Comparison of ENCODE assay signal across 14 cellular contexts in the genomic region with DNA sequence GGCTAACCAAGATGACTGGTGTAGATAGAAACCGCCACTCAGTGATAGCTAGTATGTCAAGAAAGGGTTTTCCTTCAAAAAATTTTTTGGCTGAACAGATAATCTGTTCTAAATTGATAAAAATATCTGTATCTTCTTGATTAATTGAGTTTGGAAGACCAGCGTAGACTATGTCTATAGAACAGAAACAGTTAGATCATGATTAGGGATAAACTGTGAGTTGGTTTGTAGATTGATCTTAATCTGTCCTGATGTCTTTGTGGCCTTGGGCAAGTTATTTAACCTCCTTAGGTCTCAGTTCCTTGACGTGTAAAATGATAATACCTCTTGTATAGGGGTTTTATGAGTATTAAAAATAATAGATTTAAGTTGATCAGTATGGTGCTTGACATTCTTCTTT. TPM values are rescaled to one million over a fixed set of nuclear protein-coding genes. Genes with fewer than 3 reads are reported as not detected.
DNase-seq lines count a peak whose midpoint lies in the region; ATAC-seq, FAIRE-seq and TF ChIP-seq lines count a peak whose summit lies in the region.
"Had no signal": no experiment of that assay in that cellular context is flagged by ENCODE, and none has a peak within 500 bp of the region (broad histone marks: within the 10 kb centered on the region; RNA-seq: fewer than 3 reads in every experiment).

No MANE protein-coding gene starts in this region.

- H3K36me3 Mint-ChIP-seq in HFFc6 (ENCODE audit: low read depth), result peaks cover 89% of the 10 kb centered on the region
- peaks cover 87% of the 10 kb centered on the region for H3K36me3 Mint-ChIP-seq in GM23338 (ENCODE audit: low read depth)

- intact Hi-C loops in GM12878 (cut with micrococcal nuclease; ENCODE audit: unreplicated experiment), result loop anchor here (5.0 kb wide), 1 partner anchor 203 kb away; no protein-coding TSS in a partner anchor

- H3K4me2 ChIP-seq in A549, result peak overlapping the region; percentile 90
- H3K4me2 ChIP-seq in GM12878 (ENCODE audit: control insufficient read depth, insufficient read depth), result peak overlapping the region; percentile 47; the same call in 1 of the 2 replicates
- peak overlapping the region; percentile 2 for H3K4me2 ChIP-seq in osteoblast (ENCODE audit: insufficient read depth, low read length)
- no peak overlapping the region for H3K4me2 ChIP-seq in GM23338

- peaks cover 47% of the 10 kb centered on the region for H3K4me1 ChIP-seq in A549
- H3K4me1 ChIP-seq in GM12878 (ENCODE audit: control insufficient read depth, insufficient read depth, low read length), result peaks cover 17% of the 10 kb centered on the region
- H3K4me1 ChIP-seq in osteoblast (ENCODE audit: insufficient read depth, low read length), result peaks cover 22% of the 10 kb centered on the region
- peaks cover 12% of the 10 kb centered on the region for H3K4me1 ChIP-seq in GM23338 (ENCODE audit: insufficient read depth)
- H3K4me1 ChIP-seq: BE2C had no signal

- SMC1A ChIA-PET in GM12878 (lab: Charles Lee; ENCODE audit: uncharacterized antibody, unreplicated experiment), result interaction anchor here (1.3 to 10.9 kb wide), 12 partner anchors 15 to 372 kb away, joined by 3 to 72 read pairs (median 19); no protein-coding TSS in a partner anchor

- H4K20me1 ChIP-seq in GM12878 (ENCODE audit: control insufficient read depth, insufficient read depth) (no peaks in the 10 kb centered on the region), osteoblast (ENCODE audit: insufficient read depth, low read length) (peaks cover 53% of the 10 kb centered on the region), GM23338 (replicated peaks; ENCODE audit: insufficient read depth) (peaks cover 38% of the 10 kb centered on the region)

- RAD21 ChIA-PET in GM12878 (lab: Charles Lee; ENCODE audit: unreplicated experiment), result interaction anchor here (1.2 to 5.1 kb wide), 5 partner anchors 24 to 206 kb away, joined by 3 to 44 read pairs (median 22); no protein-coding TSS in a partner anchor

- POLR2A ChIA-PET in A549 (lab: Yijun Ruan, JAX), result no interaction called here
- POLR2A ChIA-PET in GM12878 (lab: Charles Lee), result interaction anchor here (0.7 to 1.2 kb wide), 4 partner anchors 9 to 81 kb away, joined by 3 read pairs; no protein-coding TSS in a partner anchor

- H3K9me3 Mint-ChIP-seq in HFFc6 (peaks cover 24% of the 10 kb centered on the region), GM23338 (no peaks in the 10 kb centered on the region; the same call in 2 of the 3 replicates)

- ATAC-seq in A549, result no peak
- no peak for ATAC-seq in GM12878
- no peak for ATAC-seq in GM23338

- H3K27me3 Mint-ChIP-seq in HFFc6 (ENCODE audit: insufficient read depth) (peaks cover 63% of the 10 kb centered on the region), GM23338 (ENCODE audit: insufficient read depth, low read depth, poor library complexity) (peaks cover 4% of the 10 kb centered on the region)

- DNase-seq in A549 (ENCODE audit: low read depth in 1 of 2, low spot score in 1 of 2) (no peak), HFFc6 (no peak), GM12878 (ENCODE audit: low read depth, low spot score) (no peak), osteoblast (ENCODE audit: insufficient read length, low spot score, missing footprints) (no peak), globus pallidus (ENCODE audit: low spot score) (no peak), GM23338 (ENCODE audit: low spot score) (no peak), ureter (ENCODE audit: low spot score) (no peak), GM12891 (ENCODE audit: insufficient read length, low spot score) (no peak)
- DNase-seq: activated CD4-positive, alpha-beta T cell treated with anti-CD3 and anti-CD28 coated beads, Interleukin-2, amount 50 U/mL, for 48 hours; BE2C; EL; NCI-H1930; NCI-H524 treated with DMSO at 0.1 percent for 48 hours; T1000 had no signal

- TF ChIP-seq EP300 in A549 (IDR thresholded peaks at IDR 0.05), result no peak
- no peak for TF ChIP-seq EP300 in GM12878 (IDR thresholded peaks at IDR 0.05; ENCODE audit: borderline replicate concordance in 1 of 2, control insufficient read depth in 1 of 2, low read depth in 2 of 2, low read length in 2 of 2)

- no peaks in the 10 kb centered on the region for H3F3A ChIP-seq in GM23338 (replicated peaks; ENCODE audit: low read depth)

- TF ChIP-seq POLR2A in A549 (IDR thresholded peaks at IDR 0.05; ENCODE audit: low read length), result no peak
- TF ChIP-seq POLR2A in GM12878 (IDR thresholded peaks at IDR 0.05; ENCODE audit: low read depth, low read length), result no peak
- TF ChIP-seq POLR2A in GM12891 (IDR thresholded peaks at IDR 0.05; ENCODE audit: low read depth, low read length), result no peak

- H3K27ac Mint-ChIP-seq in HFFc6 (peak overlapping the region; percentile 98), GM23338 (no peak overlapping the region)

- no TSS peak for BruUV-seq in GM12878 (replicated peaks; lab: Mats Ljungman, UMichigan)

- no peak for TF ChIP-seq CTCF in A549 (IDR thresholded peaks at IDR 0.05)
- no peak for TF ChIP-seq CTCF in HFFc6 (IDR thresholded peaks at IDR 0.05)
- no peak for TF ChIP-seq CTCF in GM12878 (IDR thresholded peaks at IDR 0.05 in 2 of 3, conservative IDR thresholded peaks at IDR 0.05 in 1 of 3; ENCODE audit: control insufficient read depth in 2 of 3, extremely low read depth in 1 of 3, insufficient read depth in 1 of 3, low read depth in 3 of 3, low read length in 3 of 3)
- TF ChIP-seq CTCF in osteoblast (IDR thresholded peaks at IDR 0.05; ENCODE audit: extremely low read depth, low read depth, low read length), result no peak
- TF ChIP-seq CTCF in GM23338 (conservative IDR thresholded peaks at IDR 0.05; ENCODE audit: low read depth in 2 of 2), result no peak

- WGBS in A549 (ENCODE audit: missing lambda C conversion rate), result 86% methylated on average over 3 of the region's 3 CpGs
- WGBS in GM12878 (ENCODE audit: insufficient coverage, insufficient replicate concordance, low lambda C conversion rate, missing lambda C conversion rate), result 78% methylated on average over 3 of the region's 3 CpGs

- no peak for FAIRE-seq in A549 (lab: Jason Lieb, UNC)
- no peak for FAIRE-seq in GM12878 (lab: Jason Lieb, UNC)
- no peak for FAIRE-seq in GM12891 (lab: Jason Lieb, UNC)

- H3K79me2 ChIP-seq in GM12878 (ENCODE audit: control insufficient read depth, insufficient read depth, low read length) (peaks cover 65% of the 10 kb centered on the region), osteoblast (ENCODE audit: insufficient read depth, low read length) (peaks cover 59% of the 10 kb centered on the region), GM23338 (replicated peaks; ENCODE audit: insufficient read depth) (peaks cover 40% of the 10 kb centered on the region)

- CTCF ChIA-PET in A549 (lab: Yijun Ruan, JAX), result interaction anchor here (0.6 to 2.9 kb wide), 3 partner anchors 45 to 375 kb away, joined by 3 to 17 read pairs (median 4); no protein-coding TSS in a partner anchor
- CTCF ChIA-PET in GM12878 (lab: Yijun Ruan, JAX), result interaction anchor here (0.9 to 3.3 kb wide), 5 partner anchors 40 to 371 kb away, joined by 3 to 22 read pairs (median 12); no protein-coding TSS in a partner anchor

- H3K4me1 Mint-ChIP-seq in HFFc6 (ENCODE audit: low read depth), result peaks cover 78% of the 10 kb centered on the region
- peaks cover 13% of the 10 kb centered on the region for H3K4me1 Mint-ChIP-seq in GM23338

- H3K27me3 ChIP-seq in GM12878 (replicated peaks in 1 of 2; ENCODE audit: control insufficient read depth in 2 of 2, insufficient read depth in 2 of 2, low read length in 1 of 2) (no peaks in the 10 kb centered on the region), osteoblast (ENCODE audit: insufficient read depth, low read length) (no peaks in the 10 kb centered on the region), GM23338 (ENCODE audit: insufficient read depth) (no peaks in the 10 kb centered on the region)
- H3K27me3 ChIP-seq: BE2C had no signal

- no peak overlapping the region for H3K9ac ChIP-seq in GM12878 (ENCODE audit: control insufficient read depth, insufficient read depth, low read length)

- H3K27ac ChIP-seq in A549 (peak overlapping the region in 1 of 2 experiments; percentile 43; a peak in 1 of 6 replicates), GM12878 (ENCODE audit: control insufficient read depth, insufficient read depth) (no peak overlapping the region), osteoblast (ENCODE audit: low read depth, low read length) (no peak overlapping the region), GM23338 (ENCODE audit: low read depth) (no peak overlapping the region)

- TF ChIP-seq RAD21 in A549 (conservative IDR thresholded peaks at IDR 0.05 in 1 of 2, IDR thresholded peaks at IDR 0.05 in 1 of 2) (no peak), GM12878 (IDR thresholded peaks at IDR 0.05; ENCODE audit: insufficient read depth, low read depth, low read length) (no peak)

- in situ Hi-C loops in GM12878 (cut with MboI), result no loop called here

- H3K4me3 Mint-ChIP-seq in HFFc6 (peak overlapping the region; percentile 99), GM23338 (no peak overlapping the region)

- H3K36me3 ChIP-seq in GM12878 (ENCODE audit: control insufficient read depth in 2 of 2, insufficient read depth in 2 of 2, low read length in 1 of 2), result peaks cover 21 to 56% of the 10 kb centered on the region in 2 experiments
- H3K36me3 ChIP-seq in osteoblast (ENCODE audit: insufficient read depth, low read length), result peaks cover 78% of the 10 kb centered on the region
- peaks cover 68% of the 10 kb centered on the region for H3K36me3 ChIP-seq in GM23338 (ENCODE audit: insufficient read depth)

- no peak overlapping the region for H2AFZ ChIP-seq in GM12878 (ENCODE audit: control insufficient read depth, low read depth, low read length)
- no peak overlapping the region for H2AFZ ChIP-seq in osteoblast (ENCODE audit: low read length)
- H2AFZ ChIP-seq in GM23338, result no peak overlapping the region

- H3K9me3 ChIP-seq in A549 (no peaks in the 10 kb centered on the region), GM12878 (replicated peaks; ENCODE audit: control insufficient read depth, insufficient read depth, low read length) (no peaks in the 10 kb centered on the region), osteoblast (ENCODE audit: low read depth, low read length) (no peaks in the 10 kb centered on the region)
- H3K9me3 ChIP-seq: BE2C had no signal

- H3K4me3 ChIP-seq in A549 (no peak overlapping the region; the same call in 2 of the 3 replicates), GM12878 (no peak overlapping the region), osteoblast (ENCODE audit: insufficient read depth, low read length) (no peak overlapping the region), GM23338 (no peak overlapping the region)

- H3K9me2 ChIP-seq in GM23338 (ENCODE audit: insufficient read depth), result no peaks in the 10 kb centered on the region

RNA-seq across cellular contexts. Expression of gene NFKBIZ, which starts 4.7 kb away (rescaled TPM):
- polyA plus RNA-seq in A549 (2011; rRNA removed) (32.9 and 36.1 TPM in 2 replicates), A549 (2017; fragmentation: RNase III; extraction: RNeasy Plus Mini Kit Qiagen cat#74134 plus additional on column Dnase treatment) (14.4 to 19.8 TPM (median 16.6 TPM) in 3 replicates), GM12878 (2011; rRNA removed) (50.8 and 53.8 TPM in 2 replicates), GM12878 (2014; fragmentation: Illumina TruSeq; extraction: Trizol) (16.5 and 21.7 TPM in 2 replicates), GM12878 (2014; fragmentation: Nextera tagmentation; extraction: Ambion mirVana) (1 to 10 TPM; 6.3 to 8.9 TPM), GM12878 (2014; rRNA removed) (18.2 TPM in 2 replicates), GM12878 (2016; fragmentation: Nextera tagmentation; extraction: Ambion mirVana) (1 to 10 TPM; 7.7 to 8.5 TPM), GM23338 (2016; fragmentation: Nextera tagmentation; extraction: Ambion mirVana) (14.1 TPM in 2 replicates)
- 10.4 and 12.9 TPM in 2 replicates for polyA plus RNA-seq in A549 (2012; cell fraction: cytosol; rRNA removed)
- polyA plus RNA-seq in A549 (2012; cell fraction: nucleus; rRNA removed), result 63.5 and 66.0 TPM in 2 replicates
- polyA minus RNA-seq in A549 (2011; rRNA and poly(A)+ RNA removed), result 108 and 121 TPM in 2 replicates
- total RNA-seq in HFFc6 (2021; fragmentation: NEBNext Ultra II Directional; extraction: Animal tissue kit (Norgen Biotek cat#: 25700)), result 10 to 100 TPM; 51.1 to 64.2 (median 57.8) TPM
- total RNA-seq in GM12878 (2013; cell fraction: nucleolus; rRNA removed), result 396 and 457 TPM in 2 replicates
- total RNA-seq in GM12878 (2014; rRNA removed) (19.0 and 23.6 TPM in 2 replicates), GM12878 (2014; rRNA removed; fragmentation: Illumina TruSeq; extraction: Trizol) (20.1 and 24.3 TPM in 2 replicates), GM12878 (2021) (27.0 and 27.3 TPM in 2 replicates), osteoblast (51.9 and 55.0 TPM in 2 replicates), ureter (81.8 TPM)
- polyA plus RNA-seq in GM12878 (2011; ENCODE audit: low read depth), result 15.6 TPM
- 22.1 and 28.4 TPM in 2 replicates for polyA plus RNA-seq in GM12878 (2011; cell fraction: cytosol; rRNA removed)
- polyA plus RNA-seq in GM12878 (2011; cell fraction: nucleus; rRNA removed), result 95.4 and 129 TPM in 2 replicates
- polyA plus RNA-seq in GM12878 (2012), result 19.3 and 20.9 TPM in 2 replicates
- 114 and 135 TPM in 2 replicates for polyA minus RNA-seq in GM12878 (2011; rRNA and poly(A)+ RNA removed)
- polyA minus RNA-seq in GM12878 (2011; cell fraction: cytosol; rRNA and poly(A)+ RNA removed), result 25.4 and 32.1 TPM in 2 replicates
- polyA minus RNA-seq in GM12878 (2011; cell fraction: nucleus; rRNA and poly(A)+ RNA removed), result 165 and 223 TPM in 2 replicates
- total RNA-seq in GM23338 (2014; rRNA removed; shearing (Covaris generic)), result 13.1 and 18.2 TPM in 2 replicates
- 30.5 TPM for polyA plus RNA-seq in GM12891 (2012; ENCODE audit: low read depth, missing spikeins)
